20 cellular contexts compared by ENCODE assay signal in the genomic region with DNA sequence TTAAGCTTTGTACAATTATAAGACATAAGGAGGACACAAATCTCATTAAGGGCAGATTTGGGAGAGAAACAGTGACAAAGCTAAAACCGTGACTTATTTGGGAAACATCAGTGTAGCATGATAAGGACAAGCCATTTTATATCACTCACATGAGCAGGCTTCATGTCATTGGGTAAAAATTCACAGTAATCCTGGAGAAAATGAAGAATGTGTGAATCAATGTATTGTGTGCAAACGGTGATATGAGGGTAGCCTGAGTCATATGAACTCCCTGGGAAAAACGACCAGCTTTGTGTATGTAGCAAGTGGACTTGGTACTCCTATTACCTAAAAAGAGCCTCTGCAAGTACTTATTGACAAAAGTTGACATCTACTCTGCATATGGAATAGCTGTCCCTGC. TPM values are rescaled to one million over a fixed set of nuclear protein-coding genes. Genes with fewer than 3 reads are reported as not detected.
DNase-seq lines count a peak whose midpoint lies in the region; ATAC-seq and TF ChIP-seq lines count a peak whose summit lies in the region.
"Had no signal": no experiment of that assay in that cellular context is flagged by ENCODE, and none has a peak within 500 bp of the region (broad histone marks: within the 10 kb centered on the region; RNA-seq: fewer than 3 reads in every experiment).

No MANE protein-coding gene starts in this region.

- H3K27me3 Mint-ChIP-seq in HFFc6 (ENCODE audit: insufficient read depth), result no peaks in the 10 kb centered on the region
- no peaks in the 10 kb centered on the region for H3K27me3 Mint-ChIP-seq in activated T-helper 17 cell treated with anti-CD3 and anti-CD28 coated beads, Interleukin-2, amount 50 U/mL, for 72 hours
- H3K27me3 Mint-ChIP-seq: IgD-negative memory B cell; natural killer cell treated with Interleukin-12 subunit alpha and Interleukin-12 subunit beta and Interleukin-15 and Interleukin-18, amount 100 ng/mL, for 72 hours had no signal

- H3K9me3 ChIP-seq in AG04450 (ENCODE audit: control insufficient read depth, insufficient read depth, low read length) (no peaks in the 10 kb centered on the region), adipocyte (ENCODE audit: control insufficient read depth, low read length) (no peaks in the 10 kb centered on the region)
- H3K9me3 ChIP-seq: lower lobe of right lung, SJCRH30 had no signal

- CTCF ChIA-PET in AG04450 (lab: Charles Lee), result interaction anchor here (0.5 to 2.8 kb wide), 6 partner anchors 18 to 416 kb away, joined by 3 to 12 read pairs (median 8); no protein-coding TSS in a partner anchor

- peak; percentile 71 for ATAC-seq in foreskin keratinocyte
- ATAC-seq in activated T-helper 17 cell treated with anti-CD3 and anti-CD28 coated beads, Interleukin-2, amount 50 U/mL, for 72 hours (replicated peaks), result no peak
- ATAC-seq: activated T-cell treated with anti-CD3 and anti-CD28 coated beads, Interleukin-2, amount 50 U/mL, for 4 hours; lower lobe of right lung; natural killer cell treated with Interleukin-12 subunit alpha and Interleukin-12 subunit beta and Interleukin-15 and Interleukin-18, amount 100 ng/mL, for 72 hours had no signal

- peak; percentile 61 for DNase-seq in AG04450 (ENCODE audit: low read depth, low spot score)
- peak; percentile 86 for DNase-seq in HFFc6
- DNase-seq in adipocyte (ENCODE audit: low read depth), result peak; percentile 49
- DNase-seq in foreskin keratinocyte, result peak; percentile 78 to 89
- DNase-seq in DMS 273 (lab: John Stamatoyannopoulos, UW; ENCODE audit: unreplicated experiment), result no peak
- no peak for DNase-seq in NCI-H1694 treated with DMSO at 0.1 percent for 48 hours (lab: John Stamatoyannopoulos, UW)
- no peak for DNase-seq in inferior parietal cortex (ENCODE audit: extremely low spot score)
- DNase-seq: activated T-cell treated with anti-CD3 and anti-CD28 coated beads, Interleukin-2, amount 50 U/mL, for 4 hours; amygdala; lower lobe of right lung; NCI-H1092; NCI-H2171; SJCRH30; stimulated activated CD4-positive, alpha-beta T cell treated with anti-CD3 and anti-CD28 coated beads, Interleukin-2, amount 100 ng/mL, for 24 hours had no signal

- H3K4me1 Mint-ChIP-seq in HFFc6 (ENCODE audit: low read depth), result peaks cover 48% of the 10 kb centered on the region
- H3K4me1 Mint-ChIP-seq in activated T-helper 17 cell treated with anti-CD3 and anti-CD28 coated beads, Interleukin-2, amount 50 U/mL, for 72 hours, result no peaks in the 10 kb centered on the region

- peak overlapping the region; percentile 98 for H3K27ac Mint-ChIP-seq in HFFc6
- no peak overlapping the region for H3K27ac Mint-ChIP-seq in activated T-helper 17 cell treated with anti-CD3 and anti-CD28 coated beads, Interleukin-2, amount 50 U/mL, for 72 hours
- H3K27ac Mint-ChIP-seq: IgD-negative memory B cell; natural killer cell treated with Interleukin-12 subunit alpha and Interleukin-12 subunit beta and Interleukin-15 and Interleukin-18, amount 100 ng/mL, for 72 hours had no signal

- H3K36me3 Mint-ChIP-seq in HFFc6 (ENCODE audit: low read depth), result no peaks in the 10 kb centered on the region; the same call in 1 of the 2 replicates
- no peaks in the 10 kb centered on the region for H3K36me3 Mint-ChIP-seq in activated T-helper 17 cell treated with anti-CD3 and anti-CD28 coated beads, Interleukin-2, amount 50 U/mL, for 72 hours (ENCODE audit: low read depth)
- H3K36me3 Mint-ChIP-seq: natural killer cell treated with Interleukin-12 subunit alpha and Interleukin-12 subunit beta and Interleukin-15 and Interleukin-18, amount 100 ng/mL, for 72 hours had no signal

- POLR2A ChIA-PET in AG04450 (lab: Yijun Ruan, JAX), result no interaction called here

- H3K27me3 ChIP-seq in AG04450 (ENCODE audit: control insufficient read depth, insufficient read depth, low read length) (no peaks in the 10 kb centered on the region), adipocyte (replicated peaks; ENCODE audit: control insufficient read depth, insufficient read depth, low read length) (no peaks in the 10 kb centered on the region), foreskin keratinocyte (no peaks in the 10 kb centered on the region)
- H3K27me3 ChIP-seq: SJCRH30 had no signal

- peak overlapping the region; percentile 69 for H3K4me3 Mint-ChIP-seq in HFFc6
- no peak overlapping the region for H3K4me3 Mint-ChIP-seq in activated T-helper 17 cell treated with anti-CD3 and anti-CD28 coated beads, Interleukin-2, amount 50 U/mL, for 72 hours
- H3K4me3 Mint-ChIP-seq: activated T-cell treated with anti-CD3 and anti-CD28 coated beads, Interleukin-2, amount 50 U/mL, for 4 hours; IgD-negative memory B cell; natural killer cell treated with Interleukin-12 subunit alpha and Interleukin-12 subunit beta and Interleukin-15 and Interleukin-18, amount 100 ng/mL, for 72 hours had no signal

- H3K4me3 ChIP-seq in AG04450 (ENCODE audit: low read depth, low read length) (no peak overlapping the region), adipocyte (ENCODE audit: low read length) (no peak overlapping the region)
- H3K4me3 ChIP-seq: lower lobe of right lung, SJCRH30 had no signal

- no peak for TF ChIP-seq CTCF in AG04450 (IDR thresholded peaks at IDR 0.05; ENCODE audit: low read depth, low read length)
- no peak for TF ChIP-seq CTCF in HFFc6 (IDR thresholded peaks at IDR 0.05)
- no peak for TF ChIP-seq CTCF in foreskin keratinocyte (conservative IDR thresholded peaks at IDR 0.05)

- H3K9ac ChIP-seq in adipocyte (ENCODE audit: low read length), result no peak overlapping the region

- peak overlapping the region; percentile 57 for H3K27ac ChIP-seq in AG04450 (ENCODE audit: low read depth, low read length)
- H3K27ac ChIP-seq in foreskin keratinocyte, result peak overlapping the region; percentile 99
- H3K27ac ChIP-seq: lower lobe of right lung, SJCRH30 had no signal

- H3K9me3 Mint-ChIP-seq in HFFc6, result no peaks in the 10 kb centered on the region
- H3K9me3 Mint-ChIP-seq in activated T-helper 17 cell treated with anti-CD3 and anti-CD28 coated beads, Interleukin-2, amount 50 U/mL, for 72 hours, result no peaks in the 10 kb centered on the region
- H3K9me3 Mint-ChIP-seq: activated T-cell treated with anti-CD3 and anti-CD28 coated beads, Interleukin-2, amount 50 U/mL, for 4 hours; IgD-negative memory B cell; natural killer cell treated with Interleukin-12 subunit alpha and Interleukin-12 subunit beta and Interleukin-15 and Interleukin-18, amount 100 ng/mL, for 72 hours had no signal

- H3K36me3 ChIP-seq in adipocyte (ENCODE audit: control insufficient read depth, insufficient read depth, low read length, severe bottlenecking), result no peaks in the 10 kb centered on the region
- H3K36me3 ChIP-seq: lower lobe of right lung, SJCRH30 had no signal

- H3K4me1 ChIP-seq in adipocyte (ENCODE audit: control insufficient read depth, insufficient read depth, low read length), result peaks cover 20% of the 10 kb centered on the region
- peaks cover 32% of the 10 kb centered on the region for H3K4me1 ChIP-seq in foreskin keratinocyte
- H3K4me1 ChIP-seq: SJCRH30 had no signal

RNA-seq across cellular contexts. Expression of gene TRIM34, which starts 6.0 kb away (rescaled TPM):
- 12.8 and 18.3 TPM in 2 replicates for polyA plus RNA-seq in AG04450 (2011; rRNA removed)
- polyA minus RNA-seq in AG04450 (2011; rRNA and poly(A)+ RNA removed), result 6.8 and 8.3 TPM in 2 replicates
- 1 to 10 TPM; 3.8 to 6.9 (median 4.9) TPM for total RNA-seq in HFFc6 (2021; fragmentation: NEBNext Ultra II Directional; extraction: Animal tissue kit (Norgen Biotek cat#: 25700))
- total RNA-seq in foreskin keratinocyte, result 6.8 and 8.1 TPM in 2 replicates
- 4.2 and 6.1 TPM in 2 replicates for polyA plus RNA-seq in foreskin keratinocyte
- 1 to 10 TPM; 6.7 to 7.1 TPM for total RNA-seq in activated T-helper 17 cell treated with anti-CD3 and anti-CD28 coated beads, Interleukin-2, amount 50 U/mL, for 72 hours
- total RNA-seq: SJCRH30 had no signal

RNA-seq across cellular contexts. Expression of gene TRIM6, which starts 22.4 kb away (rescaled TPM):
- polyA plus RNA-seq in AG04450 (2011; rRNA removed), result 5.7 and 6.8 TPM in 2 replicates
- 2.5 and 3.9 TPM in 2 replicates for polyA minus RNA-seq in AG04450 (2011; rRNA and poly(A)+ RNA removed)
- total RNA-seq in HFFc6 (2021; fragmentation: NEBNext Ultra II Directional; extraction: Animal tissue kit (Norgen Biotek cat#: 25700)), result 1 to 10 TPM; 4.0 to 9.0 (median 6.6) TPM
- 3.6 and 4.6 TPM in 2 replicates for total RNA-seq in foreskin keratinocyte
- 2.0 and 2.8 TPM in 2 replicates for polyA plus RNA-seq in foreskin keratinocyte
- total RNA-seq in activated T-helper 17 cell treated with anti-CD3 and anti-CD28 coated beads, Interleukin-2, amount 50 U/mL, for 72 hours, result under 1 TPM; 0.19 TPM
- total RNA-seq: SJCRH30 had no signal
- polyA plus RNA-seq: IgD-negative memory B cell had no signal

RNA-seq across cellular contexts. Expression of gene OR52B6, which starts 38.1 kb away (rescaled TPM):
- polyA plus RNA-seq in AG04450 (2011; rRNA removed) (not detected in 2 replicates), foreskin keratinocyte (not detected in 2 replicates)
- not detected in 2 replicates for polyA minus RNA-seq in AG04450 (2011; rRNA and poly(A)+ RNA removed)
- not detected for total RNA-seq in HFFc6 (2021; fragmentation: NEBNext Ultra II Directional; extraction: Animal tissue kit (Norgen Biotek cat#: 25700))
- not detected in 2 replicates for total RNA-seq in foreskin keratinocyte
- not detected for total RNA-seq in activated T-helper 17 cell treated with anti-CD3 and anti-CD28 coated beads, Interleukin-2, amount 50 U/mL, for 72 hours
- total RNA-seq: activated T-cell treated with anti-CD3 and anti-CD28 coated beads, Interleukin-2, amount 50 U/mL, for 4 hours; H1; lower lobe of right lung; natural killer cell treated with Interleukin-12 subunit alpha and Interleukin-12 subunit beta and Interleukin-15 and Interleukin-18, amount 100 ng/mL, for 72 hours; SJCRH30 had no signal
- polyA plus RNA-seq: esophagus, H1, IgD-negative memory B cell, thymus had no signal

Comparison
In these comparisons a context has a peak if more than half of its experiments do, and no peak if none do; other contexts are left out.
1. DNase-seq: peak in AG04450 (single experiment), HFFc6 (single experiment), adipocyte (single experiment) and foreskin keratinocyte (2 of 2); none in DMS 273 (single experiment), NCI-H1694 treated with DMSO at 0.1 percent for 48 hours (single experiment) and inferior parietal cortex (single experiment).